In genomic region chr15:65385868-65386253, GRCh38 we compare ENCODE assay signal across 1 cellular context.
TF ChIP-seq lines count a peak whose summit lies in the region.

No MANE protein-coding gene starts in this region.

TF ChIP-seq in SK-N-SH treated with all-trans-retinoic acid at 6 μM for 48 hours, 23 proteins besides CTCF, POLR2A, EP300 and RAD21 (continued from another document):
- no peak for TF ChIP-seq PATZ1 (CRISPR knock-in tag; IDR thresholded peaks at IDR 0.05; ENCODE audit: borderline replicate concordance)
- no peak for TF ChIP-seq CSRNP3 (CRISPR knock-in tag; IDR thresholded peaks at IDR 0.05)
